In genomic region chr10:124679401-124679800, GRCh38 we compare ENCODE assay signal across 20 cellular contexts.
DNase-seq lines count a peak whose midpoint lies in the region; ATAC-seq lines count a peak whose summit lies in the region.
"Had no signal": no experiment of that assay in that cellular context is flagged by ENCODE, and none has a peak within 500 bp of the region (broad histone marks: within the 10 kb centered on the region; RNA-seq: fewer than 3 reads in every experiment).

No MANE protein-coding gene starts in this region.

- no peaks in the 10 kb centered on the region for H3K9me3 Mint-ChIP-seq in activated CD8-positive, alpha-beta memory T cell treated with anti-CD3 and anti-CD28 coated beads, Interleukin-2, amount 10 ng/mL, durations not matched to agents 7 days and 5 days (ENCODE audit: low read depth)
- no peaks in the 10 kb centered on the region for H3K9me3 Mint-ChIP-seq in stimulated activated effector memory CD8-positive, alpha-beta T cell treated with anti-CD3 and anti-CD28 coated beads, Interleukin-12 subunit alpha, Interleukin-12 subunit beta, amount 100 ng/mL, for 72 hours
- H3K9me3 Mint-ChIP-seq: H9 had no signal

- DNase-seq in activated CD8-positive, alpha-beta memory T cell treated with anti-CD3 and anti-CD28 coated beads, Interleukin-2, amount 10 ng/mL, durations not matched to agents 7 days and 5 days, result no peak
- no peak for DNase-seq in activated CD8-positive, alpha-beta memory T cell treated with anti-CD3 and anti-CD28 coated beads, Interleukin-2, amount 50 U/mL, for 48 hours
- DNase-seq in Jurkat, Clone E6-1 (ENCODE audit: low read depth, low spot score), result no peak
- no peak for DNase-seq in effector memory CD4-positive, alpha-beta T cell
- DNase-seq in stimulated activated effector memory CD8-positive, alpha-beta T cell treated with anti-CD3 and anti-CD28 coated beads, Interleukin-12 subunit alpha, Interleukin-12 subunit beta, amount 100 ng/mL, for 72 hours (ENCODE audit: low spot score in 2 of 2), result no peak
- no peak for DNase-seq in NCI-H2029 treated with DMSO at 0.1 percent for 48 hours (lab: John Stamatoyannopoulos, UW)
- DNase-seq in mucosa of gallbladder (ENCODE audit: low spot score), result no peak
- no peak for DNase-seq in pons (ENCODE audit: low spot score)
- DNase-seq: activated gamma-delta T cell, COR-L47, GDM1, H9, hypothalamus, MM.1S, NCI-H2029, NCI-H526, PC-9, SK-N-SH had no signal

- peak overlapping the region; percentile 89 for H3K27ac Mint-ChIP-seq in activated CD8-positive, alpha-beta memory T cell treated with anti-CD3 and anti-CD28 coated beads, Interleukin-2, amount 10 ng/mL, durations not matched to agents 7 days and 5 days
- peak overlapping the region; percentile 95 for H3K27ac Mint-ChIP-seq in stimulated activated effector memory CD8-positive, alpha-beta T cell treated with anti-CD3 and anti-CD28 coated beads, Interleukin-12 subunit alpha, Interleukin-12 subunit beta, amount 100 ng/mL, for 72 hours

- no peak overlapping the region for H3K4me3 Mint-ChIP-seq in activated CD8-positive, alpha-beta memory T cell treated with anti-CD3 and anti-CD28 coated beads, Interleukin-2, amount 10 ng/mL, durations not matched to agents 7 days and 5 days
- peak overlapping the region; percentile 71 for H3K4me3 Mint-ChIP-seq in stimulated activated effector memory CD8-positive, alpha-beta T cell treated with anti-CD3 and anti-CD28 coated beads, Interleukin-12 subunit alpha, Interleukin-12 subunit beta, amount 100 ng/mL, for 72 hours
- H3K4me3 Mint-ChIP-seq: H9 had no signal

- no peaks in the 10 kb centered on the region for H3K9me3 ChIP-seq in effector memory CD4-positive, alpha-beta T cell (ENCODE audit: control insufficient read depth, low read length)
- H3K9me3 ChIP-seq: A549, SK-N-SH, thoracic aorta had no signal

- H3K27me3 ChIP-seq in effector memory CD4-positive, alpha-beta T cell (replicated peaks; ENCODE audit: control insufficient read depth, insufficient read depth, low read length, poor library complexity, severe bottlenecking), result no peaks in the 10 kb centered on the region

- H3K36me3 ChIP-seq in effector memory CD4-positive, alpha-beta T cell (ENCODE audit: control insufficient read depth, insufficient read depth, low read length), result peaks cover 27% of the 10 kb centered on the region

- CTCF ChIA-PET in activated CD8-positive, alpha-beta memory T cell treated with anti-CD3 and anti-CD28 coated beads, Interleukin-2, amount 10 ng/mL, durations not matched to agents 7 days and 5 days (lab: Charles Lee), result interaction anchor here (1.0 to 3.4 kb wide), 11 partner anchors 9 to 67 kb away, joined by 3 to 16 read pairs (median 4); no protein-coding TSS in a partner anchor

- H3K4me1 Mint-ChIP-seq in activated CD8-positive, alpha-beta memory T cell treated with anti-CD3 and anti-CD28 coated beads, Interleukin-2, amount 10 ng/mL, durations not matched to agents 7 days and 5 days, result peaks cover 61% of the 10 kb centered on the region
- H3K4me1 Mint-ChIP-seq in stimulated activated effector memory CD8-positive, alpha-beta T cell treated with anti-CD3 and anti-CD28 coated beads, Interleukin-12 subunit alpha, Interleukin-12 subunit beta, amount 100 ng/mL, for 72 hours, result peaks cover 81% of the 10 kb centered on the region

- ATAC-seq in activated CD8-positive, alpha-beta memory T cell treated with anti-CD3 and anti-CD28 coated beads, Interleukin-2, amount 10 ng/mL, durations not matched to agents 7 days and 5 days, result no peak
- peak; percentile 5 for ATAC-seq in stimulated activated effector memory CD8-positive, alpha-beta T cell treated with anti-CD3 and anti-CD28 coated beads, Interleukin-12 subunit alpha, Interleukin-12 subunit beta, amount 100 ng/mL, for 72 hours

- H3K27me3 Mint-ChIP-seq in activated CD8-positive, alpha-beta memory T cell treated with anti-CD3 and anti-CD28 coated beads, Interleukin-2, amount 10 ng/mL, durations not matched to agents 7 days and 5 days, result no peaks in the 10 kb centered on the region

- H3K27ac ChIP-seq in effector memory CD4-positive, alpha-beta T cell (ENCODE audit: insufficient read depth, low read length, poor library complexity, severe bottlenecking), result peak overlapping the region; percentile 72
- H3K27ac ChIP-seq: A549, PC-9, thoracic aorta had no signal

- peaks cover 79% of the 10 kb centered on the region for H3K4me1 ChIP-seq in effector memory CD4-positive, alpha-beta T cell (ENCODE audit: control insufficient read depth, insufficient read depth, low read length, poor library complexity, severe bottlenecking)
- H3K4me1 ChIP-seq: A549 had no signal

- H3K4me3 ChIP-seq in Jurkat, Clone E6-1 (ENCODE audit: low read length), result peak overlapping the region; percentile 34
- peak overlapping the region; percentile 17 for H3K4me3 ChIP-seq in effector memory CD4-positive, alpha-beta T cell (ENCODE audit: insufficient read depth, low read depth, low read length, poor library complexity, severe bottlenecking)
- H3K4me3 ChIP-seq: A549, PC-9, thoracic aorta had no signal

- peaks cover 49% of the 10 kb centered on the region for H3K36me3 Mint-ChIP-seq in activated CD8-positive, alpha-beta memory T cell treated with anti-CD3 and anti-CD28 coated beads, Interleukin-2, amount 10 ng/mL, durations not matched to agents 7 days and 5 days
- peaks cover 86% of the 10 kb centered on the region for H3K36me3 Mint-ChIP-seq in stimulated activated effector memory CD8-positive, alpha-beta T cell treated with anti-CD3 and anti-CD28 coated beads, Interleukin-12 subunit alpha, Interleukin-12 subunit beta, amount 100 ng/mL, for 72 hours
